In the genomic region with DNA sequence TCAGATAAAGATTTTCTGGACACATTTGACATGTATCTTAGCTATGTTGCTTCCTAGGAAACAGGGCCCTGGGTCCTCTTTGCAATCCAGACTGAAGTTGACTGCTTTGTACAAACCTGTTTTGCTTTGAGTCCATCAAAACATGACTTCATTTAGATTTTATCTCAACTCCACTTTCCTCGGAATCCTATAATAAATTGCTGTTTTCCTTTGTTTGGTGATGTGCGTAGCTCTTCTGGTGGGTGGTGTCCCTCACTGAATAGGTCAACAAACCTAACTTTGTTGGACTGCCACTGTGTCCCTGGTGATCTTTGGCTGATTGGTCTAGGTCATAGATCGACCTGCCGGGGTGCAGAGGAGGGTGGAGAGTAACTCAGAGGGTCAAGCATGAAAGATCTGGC, we compare ENCODE assay signal across 1 cellular context.
TF ChIP-seq lines count a peak whose summit lies in the region.

No MANE protein-coding gene starts in this region.

TF ChIP-seq in SK-N-SH, 30 proteins besides CTCF, POLR2A, EP300 and RAD21 (continued from another document):
- TF ChIP-seq, protein P1, sequence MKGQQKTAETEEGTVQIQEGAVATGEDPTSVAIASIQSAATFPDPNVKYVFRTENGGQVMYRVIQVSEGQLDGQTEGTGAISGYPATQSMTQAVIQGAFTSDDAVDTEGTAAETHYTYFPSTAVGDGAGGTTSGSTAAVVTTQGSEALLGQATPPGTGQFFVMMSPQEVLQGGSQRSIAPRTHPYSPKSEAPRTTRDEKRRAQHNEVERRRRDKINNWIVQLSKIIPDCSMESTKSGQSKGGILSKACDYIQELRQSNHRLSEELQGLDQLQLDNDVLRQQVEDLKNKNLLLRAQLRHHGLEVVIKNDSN (IDR thresholded peaks at IDR 0.05; ENCODE audit: borderline replicate concordance, low read depth), result no peak
- TF ChIP-seq FOXM1 (IDR thresholded peaks at IDR 0.05; ENCODE audit: low read depth), result no peak
- no peak for TF ChIP-seq NFIC (IDR thresholded peaks at IDR 0.05; ENCODE audit: borderline replicate concordance)
- TF ChIP-seq, protein P2, sequence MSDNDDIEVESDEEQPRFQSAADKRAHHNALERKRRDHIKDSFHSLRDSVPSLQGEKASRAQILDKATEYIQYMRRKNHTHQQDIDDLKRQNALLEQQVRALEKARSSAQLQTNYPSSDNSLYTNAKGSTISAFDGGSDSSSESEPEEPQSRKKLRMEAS (IDR thresholded peaks at IDR 0.05; ENCODE audit: low read depth), result no peak
- no peak for TF ChIP-seq USF2 (IDR thresholded peaks at IDR 0.05; ENCODE audit: borderline replicate concordance, low read depth, low read length)
- no peak for TF ChIP-seq RCOR1 (IDR thresholded peaks at IDR 0.05; ENCODE audit: low read length)
- TF ChIP-seq GATA2 (CRISPR knock-in tag; IDR thresholded peaks at IDR 0.05), result no peak
- no peak for TF ChIP-seq SMC3 (IDR thresholded peaks at IDR 0.05; ENCODE audit: low read depth, low read length)
